12 cellular contexts compared by ENCODE assay signal in the genomic region with DNA sequence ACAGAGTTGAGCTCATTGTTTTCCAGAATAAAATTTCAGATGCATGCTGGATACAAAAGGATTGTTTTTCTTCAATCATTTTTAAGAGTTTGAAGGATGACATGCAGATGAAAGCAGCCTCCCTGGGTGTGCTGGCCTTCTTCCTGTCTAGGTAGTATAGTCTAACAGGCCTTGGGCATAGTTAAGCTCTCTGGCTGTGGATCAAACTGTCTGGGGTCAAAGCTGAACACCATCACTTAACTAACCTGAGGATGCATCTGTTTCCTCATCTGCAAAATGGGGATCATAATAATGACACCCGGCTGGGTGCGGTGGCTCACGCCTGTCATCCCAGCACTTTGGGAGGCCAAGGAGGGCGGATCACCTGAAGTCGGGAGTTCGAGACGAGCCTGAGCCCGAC. TPM values are rescaled to one million over a fixed set of nuclear protein-coding genes. Genes with fewer than 3 reads are reported as not detected.
DNase-seq lines count a peak whose midpoint lies in the region; ATAC-seq and TF ChIP-seq lines count a peak whose summit lies in the region.
"Had no signal": no experiment of that assay in that cellular context is flagged by ENCODE, and none has a peak within 500 bp of the region (broad histone marks: within the 10 kb centered on the region; RNA-seq: fewer than 3 reads in every experiment).

No MANE protein-coding gene starts in this region.

- intact Hi-C loops in heart left ventricle (cut with DNase I), result loop anchor here in 2 of 10 donors (2.0 to 5.0 kb wide), 2 partner anchors 52 to 56 kb away; no protein-coding TSS in a partner anchor
- intact Hi-C loops in left ventricle myocardium superior (cut with micrococcal nuclease), result no loop called here
- intact Hi-C loops in left lung (cut with DNase I), result no loop called here
- intact Hi-C loops in upper lobe of right lung (cut with DNase I), result no loop called here

- no peak for TF ChIP-seq POLR2A in heart left ventricle (IDR thresholded peaks at IDR 0.05)

- H3K9me3 ChIP-seq in heart left ventricle, result no peaks in the 10 kb centered on the region
- no peaks in the 10 kb centered on the region for H3K9me3 ChIP-seq in left lung
- no peaks in the 10 kb centered on the region for H3K9me3 ChIP-seq in upper lobe of right lung

- 71 to 84% (median 77%) methylated on average over 8 of the region's 8 CpGs for WGBS in heart left ventricle, 4 donors

- H3K27me3 ChIP-seq in heart left ventricle (no peaks in the 10 kb centered on the region), left lung (no peaks in the 10 kb centered on the region), upper lobe of right lung (no peaks in the 10 kb centered on the region)

- no peak overlapping the region for H3K4me3 ChIP-seq in heart left ventricle
- no peak overlapping the region for H3K4me3 ChIP-seq in left lung
- H3K4me3 ChIP-seq in upper lobe of right lung, result no peak overlapping the region

- ATAC-seq in heart left ventricle, result no peak
- no peak for ATAC-seq in left ventricle myocardium superior
- ATAC-seq in left lung, result no peak
- no peak for ATAC-seq in upper lobe of right lung

- DNase-seq in heart left ventricle, result no peak
- no peak for DNase-seq in left ventricle myocardium superior
- peak in 1 of 2 donors; percentile 20 for DNase-seq in left lung
- no peak for DNase-seq in upper lobe of right lung
- no peak for DNase-seq in stimulated activated CD4-positive, alpha-beta T cell treated with anti-CD3 and anti-CD28 coated beads, Interleukin-2, amount 100 ng/mL, for 24 hours
- DNase-seq in NCI-H446 (lab: John Stamatoyannopoulos, UW), result no peak
- DNase-seq: activated CD4-positive, alpha-beta T cell treated with anti-CD3 and anti-CD28 coated beads, Interleukin-2, amount 50 U/mL, for 4 hours; effector CD8-positive, alpha-beta T cell; NCI-H187; SW 1271 had no signal

- H3K4me1 ChIP-seq in heart left ventricle (peaks cover 4 to 55% (median 31%) of the 10 kb centered on the region in 12 donors), left lung (peaks cover 8 to 13% of the 10 kb centered on the region in 2 donors), upper lobe of right lung (peaks cover 23% of the 10 kb centered on the region)

- H3K27ac ChIP-seq in heart left ventricle (peak overlapping the region; percentile 60 to 89 (median 76)), left lung (peak overlapping the region; percentile 45 to 53), upper lobe of right lung (peak overlapping the region; percentile 21)

- H3K36me3 ChIP-seq in heart left ventricle (no peaks in the 10 kb centered on the region), left lung (no peaks in the 10 kb centered on the region), upper lobe of right lung (no peaks in the 10 kb centered on the region)

- TF ChIP-seq CTCF in heart left ventricle (IDR thresholded peaks at IDR 0.05) (no peak), left lung (IDR thresholded peaks at IDR 0.05) (no peak), upper lobe of right lung (IDR thresholded peaks at IDR 0.05) (no peak)

RNA-seq across cellular contexts. Expression of gene TIE1, which starts 6.0 kb away (rescaled TPM):
- total RNA-seq in heart left ventricle (10 to 100 TPM; 19.2 to 65.1 (median 28.4) TPM), left ventricle myocardium superior (21.9 TPM), left lung (10 to 100 TPM; 38.5 to 67.8 TPM), upper lobe of right lung (59.4 TPM)
- polyA plus RNA-seq in heart left ventricle, result 10 to 100 TPM; 25.1 to 37.6 TPM

RNA-seq across cellular contexts. Expression of gene C1orf210, which starts 9.4 kb away (rescaled TPM):
- total RNA-seq in heart left ventricle (not detected), left ventricle myocardium superior (not detected), left lung (10 to 100 TPM; 13.1 to 22.5 TPM), upper lobe of right lung (18.9 TPM)
- polyA plus RNA-seq in heart left ventricle, result not detected
- total RNA-seq: posterior vena cava had no signal

RNA-seq across cellular contexts. Expression of gene TMEM125, which starts 25.0 kb away (rescaled TPM):
- total RNA-seq in heart left ventricle (under 1 TPM in 4 of 9 donors, not detected in 5; 0.15 to 0.68 (median 0.47) TPM), left ventricle myocardium superior (not detected), left lung (100 to 1,000 TPM; 104 to 202 TPM), upper lobe of right lung (188 TPM)
- under 1 TPM; 0.11 to 0.30 TPM for polyA plus RNA-seq in heart left ventricle
- total RNA-seq: subcutaneous adipose tissue had no signal

RNA-seq across cellular contexts. Expression of gene MPL, which starts 42.9 kb away (rescaled TPM):
- total RNA-seq in heart left ventricle (under 1 TPM; 0.25 to 0.98 (median 0.59) TPM), left ventricle myocardium superior (0.40 TPM), left lung (under 1 TPM; 0.24 to 0.67 TPM), upper lobe of right lung (0.61 TPM)
- under 1 TPM in 1 of 2 donors, not detected in 1; 0.11 TPM for polyA plus RNA-seq in heart left ventricle

Comparison
In these comparisons a context has a peak if more than half of its experiments do, and no peak if none do; other contexts are left out.
1. H3K27ac ChIP-seq: peak in every context shown above with its lines; median percentile 76 in heart left ventricle; 49 in left lung; 21 in upper lobe of right lung.
2. RNA of gene C1orf210, which starts 9.4 kb away (total RNA-seq): 13.1 to 22.5 TPM in left lung and 18.9 TPM in upper lobe of right lung (single experiment); not detected in heart left ventricle and not detected in left ventricle myocardium superior (single experiment); every median in the first group is over 10 times any median in the second.
3. RNA of gene TMEM125, which starts 25.0 kb away (total RNA-seq): 104 to 202 TPM in left lung and 188 TPM in upper lobe of right lung (single experiment); not detected in left ventricle myocardium superior (single experiment) and 0.15 to 0.68 TPM in heart left ventricle; every median in the first group is over 10 times any median in the second.